In the genomic region with DNA sequence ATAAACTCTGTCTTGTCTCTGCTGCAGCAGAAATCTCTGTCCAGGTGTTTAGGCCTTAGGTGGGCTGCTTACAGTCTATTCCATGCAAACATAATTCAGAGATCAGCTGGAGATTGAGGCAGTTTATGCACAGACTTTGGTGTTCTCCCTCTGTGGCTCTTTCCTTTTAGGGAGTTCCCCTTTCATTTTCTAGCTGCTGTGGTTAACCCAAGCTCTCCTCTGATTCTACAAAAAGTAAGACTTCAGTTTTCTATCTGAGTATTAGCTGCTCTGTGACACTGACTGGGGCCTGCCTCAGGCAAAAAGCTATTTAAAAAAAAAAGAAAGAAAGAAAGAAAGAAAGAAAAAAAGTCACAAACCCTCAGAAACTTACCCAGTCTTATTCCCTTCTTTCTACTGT, we compare ENCODE assay signal across 21 cellular contexts.
DNase-seq lines count a peak whose midpoint lies in the region; ATAC-seq, FAIRE-seq and TF ChIP-seq lines count a peak whose summit lies in the region.
"Had no signal": no experiment of that assay in that cellular context is flagged by ENCODE, and none has a peak within 500 bp of the region (broad histone marks: within the 10 kb centered on the region; RNA-seq: fewer than 3 reads in every experiment).

No MANE protein-coding gene starts in this region.

- H3K4me2 ChIP-seq in DOHH2 (ENCODE audit: low read length) (peak overlapping the region; percentile 16; the same call in 1 of the 2 replicates), KMS-11 (peak overlapping the region; percentile 30)
- H3K4me2 ChIP-seq: hepatocyte had no signal

- H3K79me2 ChIP-seq in DOHH2 (ENCODE audit: control insufficient read depth, low read length): no peaks in the 10 kb centered on the region
- no peaks in the 10 kb centered on the region for H3K79me2 ChIP-seq in KMS-11 (ENCODE audit: insufficient read depth, low read depth)
- H3K79me2 ChIP-seq: hepatocyte had no signal

- H3K4me1 ChIP-seq in DOHH2 (ENCODE audit: control insufficient read depth, low read length): peaks cover 11% of the 10 kb centered on the region
- H3K4me1 ChIP-seq in KMS-11 (ENCODE audit: low read depth, poor library complexity, severe bottlenecking): peaks cover 13% of the 10 kb centered on the region
- no peaks in the 10 kb centered on the region for H3K4me1 ChIP-seq in Caco-2

- H3K4me3 ChIP-seq in DOHH2 (ENCODE audit: low read length) (no peak overlapping the region), KMS-11 (IDR thresholded peaks at IDR 0.05; ENCODE audit: insufficient read depth, low read depth, low read length) (no peak overlapping the region), Caco-2 (ENCODE audit: low read depth, low read length) (no peak overlapping the region)
- H3K4me3 ChIP-seq: hepatocyte had no signal

- intact Hi-C loops in Caco-2 (cut with micrococcal nuclease; ENCODE audit: unreplicated experiment): no loop called here

- no TSS peak for BruUV-seq in Caco-2 (replicated peaks; lab: Mats Ljungman, UMichigan)

- no peak for TF ChIP-seq CTCF in DOHH2 (IDR thresholded peaks at IDR 0.05; ENCODE audit: low read depth, low read length, poor library complexity, severe bottlenecking)
- TF ChIP-seq CTCF in KMS-11 (conservative IDR thresholded peaks at IDR 0.05; ENCODE audit: low read depth, low read length): no peak
- TF ChIP-seq CTCF in Caco-2 (IDR thresholded peaks at IDR 0.05; ENCODE audit: insufficient read depth in 1 of 2, low read depth in 1 of 2, low read length in 1 of 2, severe bottlenecking in 1 of 2, unreplicated experiment in 1 of 2): no peak

- H3K4me1 Mint-ChIP-seq in activated T-helper 17 cell treated with anti-CD3 and anti-CD28 coated beads, Interleukin-2, amount 50 U/mL, for 72 hours: peaks cover 3% of the 10 kb centered on the region
- H3K4me1 Mint-ChIP-seq in Caco-2 (ENCODE audit: low read depth, unreplicated experiment): no peaks in the 10 kb centered on the region
- H3K4me1 Mint-ChIP-seq: B cell, mesothelial cell of epicardium, nephron progenitor cell had no signal

- CTCF ChIA-PET in Caco-2 (lab: Charles Lee): no interaction called here

- no peaks in the 10 kb centered on the region for H4K20me1 ChIP-seq in DOHH2 (ENCODE audit: control insufficient read depth, insufficient read depth, low read depth, low read length)
- no peaks in the 10 kb centered on the region for H4K20me1 ChIP-seq in KMS-11 (ENCODE audit: insufficient read depth)

- H3K36me3 ChIP-seq in DOHH2 (ENCODE audit: control insufficient read depth, low read length) (no peaks in the 10 kb centered on the region), KMS-11 (ENCODE audit: insufficient read depth) (no peaks in the 10 kb centered on the region), Caco-2 (ENCODE audit: control insufficient read depth, insufficient read depth, low read length) (no peaks in the 10 kb centered on the region)

- no peak overlapping the region for H3K9ac ChIP-seq in KMS-11

- H3K27me3 Mint-ChIP-seq in activated T-helper 17 cell treated with anti-CD3 and anti-CD28 coated beads, Interleukin-2, amount 50 U/mL, for 72 hours: peaks cover 25% of the 10 kb centered on the region
- H3K27me3 Mint-ChIP-seq in Caco-2 (ENCODE audit: insufficient read depth, unreplicated experiment): peaks cover 26% of the 10 kb centered on the region

- peak; percentile 92 for ATAC-seq in activated T-helper 17 cell treated with anti-CD3 and anti-CD28 coated beads, Interleukin-2, amount 50 U/mL, for 72 hours (replicated peaks)
- no peak for ATAC-seq in GM18858 (IDR thresholded peaks at IDR 0.05; ENCODE audit: unreplicated experiment)

- H3K27ac Mint-ChIP-seq in activated T-helper 17 cell treated with anti-CD3 and anti-CD28 coated beads, Interleukin-2, amount 50 U/mL, for 72 hours: no peak overlapping the region
- no peak overlapping the region for H3K27ac Mint-ChIP-seq in Caco-2 (ENCODE audit: unreplicated experiment)
- H3K27ac Mint-ChIP-seq: B cell, IgD-negative memory B cell, mesothelial cell of epicardium, nephron progenitor cell, progenitor cell of endocrine pancreas had no signal

- POLR2A ChIA-PET in Caco-2 (lab: Charles Lee): no interaction called here

- H3K9me3 ChIP-seq in DOHH2 (ENCODE audit: control insufficient read depth, insufficient read depth, low read length) (peaks cover 9% of the 10 kb centered on the region; the same call in 1 of the 2 replicates), Caco-2 (no peaks in the 10 kb centered on the region)

- no peaks in the 10 kb centered on the region for H3F3A ChIP-seq in DOHH2 (ENCODE audit: control insufficient read depth, insufficient read depth)

- no peak overlapping the region for H2AFZ ChIP-seq in KMS-11 (ENCODE audit: low read depth)
- H2AFZ ChIP-seq: hepatocyte had no signal

- H3K36me3 Mint-ChIP-seq in activated T-helper 17 cell treated with anti-CD3 and anti-CD28 coated beads, Interleukin-2, amount 50 U/mL, for 72 hours (ENCODE audit: low read depth): no peaks in the 10 kb centered on the region
- no peaks in the 10 kb centered on the region for H3K36me3 Mint-ChIP-seq in Caco-2 (ENCODE audit: insufficient read depth, unreplicated experiment)
- H3K36me3 Mint-ChIP-seq: mesothelial cell of epicardium had no signal

- no peaks in the 10 kb centered on the region for H3K9me2 ChIP-seq in DOHH2 (replicated peaks; ENCODE audit: control insufficient read depth, low read length)

- peak; percentile 50 for FAIRE-seq in GM12891 (lab: Jason Lieb, UNC)
- FAIRE-seq: colon, endometrium, small intestine had no signal

- H3K4me3 Mint-ChIP-seq in activated T-helper 17 cell treated with anti-CD3 and anti-CD28 coated beads, Interleukin-2, amount 50 U/mL, for 72 hours: no peak overlapping the region
- no peak overlapping the region for H3K4me3 Mint-ChIP-seq in Caco-2 (ENCODE audit: unreplicated experiment)
- H3K4me3 Mint-ChIP-seq: B cell, IgD-negative memory B cell, mesothelial cell of epicardium, nephron progenitor cell had no signal

- H3K27me3 ChIP-seq in DOHH2 (ENCODE audit: control insufficient read depth, low read length) (no peaks in the 10 kb centered on the region; the same call in 1 of the 2 replicates), KMS-11 (ENCODE audit: insufficient read depth, low read depth) (no peaks in the 10 kb centered on the region), Caco-2 (replicated peaks; ENCODE audit: control insufficient read depth, insufficient read depth, low read length) (no peaks in the 10 kb centered on the region)
- H3K27me3 ChIP-seq: hepatocyte had no signal

- peaks cover 4% of the 10 kb centered on the region for H3K9me3 Mint-ChIP-seq in activated T-helper 17 cell treated with anti-CD3 and anti-CD28 coated beads, Interleukin-2, amount 50 U/mL, for 72 hours
- H3K9me3 Mint-ChIP-seq in Caco-2 (ENCODE audit: unreplicated experiment): no peaks in the 10 kb centered on the region
- H3K9me3 Mint-ChIP-seq: nephron progenitor cell had no signal

- H3K27ac ChIP-seq in DOHH2 (ENCODE audit: low read depth, low read length) (no peak overlapping the region), KMS-11 (no peak overlapping the region)
- H3K27ac ChIP-seq: hepatocyte had no signal

- no peak for TF ChIP-seq POLR2A in GM12891 (IDR thresholded peaks at IDR 0.05; ENCODE audit: low read depth, low read length)

- DNase-seq in GM12891 (ENCODE audit: insufficient read length, low spot score) (peak; percentile 45), Caco-2 (no peak), hippocampal formation (lab: John Stamatoyannopoulos, UW) (no peak)
- DNase-seq: activated gamma-delta T cell treated with Interleukin-2 at 50 U/mL for 16 hours, GOT3, kidney glomerular epithelial cell, NCI-H1436, nephron progenitor cell, RPMI8226, small intestine had no signal

TF ChIP-seq in GM12891, 5 proteins besides CTCF, POLR2A, EP300 and RAD21:
- TF ChIP-seq SPI1 (IDR thresholded peaks at IDR 0.05; ENCODE audit: low read depth, low read length): peak; percentile 33; the same call in 1 of the 2 replicates
- no peak for TF ChIP-seq TAF1 (IDR thresholded peaks at IDR 0.05; ENCODE audit: low read depth, low read length)
